In the genomic region with DNA sequence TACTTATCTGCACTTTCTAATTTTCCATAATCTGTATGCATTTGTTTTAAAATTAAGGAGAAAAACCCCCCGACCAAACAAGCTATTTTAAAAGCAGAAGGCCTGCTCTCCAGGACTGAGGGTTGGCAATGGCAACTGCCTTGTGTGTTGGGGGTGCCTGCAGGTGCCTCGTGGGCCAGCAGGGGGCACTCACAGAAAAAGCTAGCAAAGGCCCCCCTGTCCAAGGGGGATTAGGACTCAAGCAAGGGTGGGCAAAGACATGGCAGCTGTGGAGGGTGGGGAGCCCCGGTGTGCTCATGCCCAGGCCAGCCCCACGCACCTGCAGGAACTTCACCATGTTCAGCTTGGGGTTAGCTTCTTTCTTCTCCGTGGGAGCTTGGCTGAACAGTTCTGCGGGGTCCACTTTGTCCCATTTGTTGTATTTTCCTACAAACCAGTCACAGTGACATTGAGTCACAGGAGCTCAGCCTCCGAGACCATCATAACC, we compare ENCODE assay signal across 8 cellular contexts. TPM values are rescaled to one million over a fixed set of nuclear protein-coding genes. Genes with fewer than 3 reads are reported as not detected.
A peak's percentile ranks its signal among the peaks of the same experiment; 100 is the strongest.
DNase-seq lines count a peak whose midpoint lies in the region; ATAC-seq, FAIRE-seq and TF ChIP-seq lines count a peak whose summit lies in the region.

No MANE protein-coding gene starts in this region.

- POLR2A ChIA-PET in AG04449 (lab: Yijun Ruan, JAX): no interaction called here
- POLR2A ChIA-PET in K562 (lab: Yijun Ruan, JAX): interaction anchor here (0.6 to 15.7 kb wide), 13 partner anchors 11 to 1124 kb away, joined by 3 to 382 read pairs (median 3); partner anchors contain the start of genes GNAZ, PPM1F and TOP3B

- peaks cover 14% of the 10 kb centered on the region for H3K9me1 ChIP-seq in K562 (ENCODE audit: control insufficient read depth, insufficient read depth, low read length)

- in situ Hi-C loops in K562 (cut with MboI): no loop called here

- FAIRE-seq in K562 (lab: Jason Lieb, UNC): peak; percentile 87

- H3K27me3 ChIP-seq in K562 (ENCODE audit: control insufficient read depth in 2 of 2, insufficient read depth in 2 of 2, low read length in 2 of 2): no peaks in the 10 kb centered on the region

- peaks cover 93% of the 10 kb centered on the region for H3K36me3 ChIP-seq in K562 (ENCODE audit: control insufficient read depth, insufficient read depth, low read length)

- no peaks in the 10 kb centered on the region for H3K9me3 ChIP-seq in K562 (replicated peaks; ENCODE audit: control insufficient read depth, insufficient read depth, low read depth, low read length)

- no peak overlapping the region for H2AFZ ChIP-seq in K562 (ENCODE audit: low read depth, low read length)

- no peak overlapping the region for H3K4me3 ChIP-seq in AG04449 (ENCODE audit: low read depth, low read length)
- no peak overlapping the region for H3K4me3 ChIP-seq in K562

- peaks cover 8% of the 10 kb centered on the region; the same call in 1 of the 3 replicates for H3K79me2 ChIP-seq in K562 (ENCODE audit: control insufficient read depth, insufficient read depth, low read length)

- WGBS in K562 (ENCODE audit: insufficient coverage, low coverage, missing lambda C conversion rate): 39% methylated on average over 7 of the region's 7 CpGs

- no peak for TF ChIP-seq EP300 in K562 (IDR thresholded peaks at IDR 0.05; ENCODE audit: low read length)

- peaks cover 57% of the 10 kb centered on the region for H4K20me1 ChIP-seq in K562 (replicated peaks; ENCODE audit: control insufficient read depth, insufficient read depth, low read length)

- peak in 1 of 2 experiments; percentile 88; a peak in 2 of 4 replicates for TF ChIP-seq RAD21 in K562 (CRISPR knock-in tag; conservative IDR thresholded peaks at IDR 0.05 in 1 of 2, IDR thresholded peaks at IDR 0.05 in 1 of 2)

- ATAC-seq in K562 (peak; percentile 86), left lobe of liver (peak; percentile 79)

- TF ChIP-seq CTCF in AG04449 (IDR thresholded peaks at IDR 0.05; ENCODE audit: insufficient read depth, low read length, missing control alignments) (peak; percentile 85), K562 (IDR thresholded peaks at IDR 0.05 in 2 of 3, conservative IDR thresholded peaks at IDR 0.05 in 1 of 3; ENCODE audit: insufficient read depth in 2 of 3, low read depth in 1 of 3, low read length in 3 of 3) (peak; percentile 97 to 100 (median 99))

- no TSS peak for BruUV-seq in K562 (replicated peaks; lab: Mats Ljungman, UMichigan)

- intact Hi-C loops in K562 (cut with micrococcal nuclease): no loop called here

- CTCF ChIA-PET in AG04449 (lab: Yijun Ruan, JAX) (interaction anchor here (0.7 to 4.9 kb wide), 15 partner anchors 9 to 257 kb away, joined by 3 to 67 read pairs (median 4); partner anchors contain the start of genes PPM1F and TOP3B), K562 (lab: Yijun Ruan, JAX; ENCODE audit: low intra/inter-chr PET ratio) (interaction anchor here (0.6 to 2.1 kb wide), 7 partner anchors 89 to 306 kb away, joined by 3 to 12 read pairs (median 4); no protein-coding TSS in a partner anchor)

- DNase-seq in AG04449 (ENCODE audit: low read depth, low spot score) (no peak), GM19240 (ENCODE audit: insufficient read length, low spot score) (peak; percentile 72), T-helper 2 cell (peak in 4 of 5 experiments; percentile 8 to 45 (median 36)), K562 (ENCODE audit: extremely low read depth in 1 of 4, low spot score in 3 of 4) (peak; percentile 91 to 100 (median 99)), left lobe of liver (ENCODE audit: low spot score) (no peak), HK-2 (ENCODE audit: unreplicated experiment) (no peak), amniotic stem cell (lab: John Stamatoyannopoulos, UW) (no peak)
- peak; percentile 5 to 37 (median 30) for DNase-seq in stimulated activated naive CD4-positive, alpha-beta T cell (lab: John Stamatoyannopoulos, UW)

- no peak for TF ChIP-seq POLR2A in K562 (conservative IDR thresholded peaks at IDR 0.05)

- peak overlapping the region in 1 of 2 experiments; percentile 3; a peak in 1 of 4 replicates for H3K9ac ChIP-seq in K562 (ENCODE audit: insufficient read depth in 1 of 2, low read depth in 2 of 2, low read length in 2 of 2)

- no peak overlapping the region for H3K4me2 ChIP-seq in K562 (ENCODE audit: insufficient read depth, low read length)

- peaks cover 0 to 19% of the 10 kb centered on the region in 2 experiments; a peak in 1 of 5 replicates for H3K4me1 ChIP-seq in K562 (replicated peaks in 1 of 2; ENCODE audit: control insufficient read depth in 2 of 2, insufficient read depth in 2 of 2, low read length in 2 of 2)

- no peak overlapping the region for H3K27ac ChIP-seq in K562 (ENCODE audit: extremely low read depth, low read depth, low read length)

TF ChIP-seq in K562, 482 proteins besides CTCF, POLR2A, EP300 and RAD21 (continues in another document):
- TF ChIP-seq POLR2AphosphoS2 (IDR thresholded peaks at IDR 0.05; ENCODE audit: low read length) (no peak; the same call in 1 of the 2 replicates), ZEB2 (IDR thresholded peaks at IDR 0.05) (peak; percentile 35; the same call in 1 of the 2 replicates), TFAM (CRISPR knock-in tag; conservative IDR thresholded peaks at IDR 0.05) (no peak), BRD4 (IDR thresholded peaks at IDR 0.05) (0 out of 2 replicates have a peak, but pooled peaks have one; percentile 54), FOXJ3 (CRISPR knock-in tag; IDR thresholded peaks at IDR 0.05) (no peak), RAD51 (IDR thresholded peaks at IDR 0.05; ENCODE audit: borderline replicate concordance, low read depth) (no peak), ATF4 (CRISPR knock-in tag; IDR thresholded peaks at IDR 0.05) (peak; percentile 56; the same call in 1 of the 2 replicates), NCOA2 (IDR thresholded peaks at IDR 0.05; ENCODE audit: partially characterized antibody in 2 of 2) (no peak), RBM39 (optimal IDR thresholded peaks at IDR 0.05; ENCODE audit: low read depth, low read length) (peak; percentile 34), RCOR1 (IDR thresholded peaks at IDR 0.05; ENCODE audit: borderline replicate concordance in 1 of 2, low read depth in 2 of 2, low read length in 2 of 2) (peak in 1 of 2 experiments; percentile 62; a peak in 1 of 4 replicates), PYGO2 (tag; IDR thresholded peaks at IDR 0.05) (no peak), ZNF143 (CRISPR knock-in tag; IDR thresholded peaks at IDR 0.05) (no peak)

RNA-seq across cellular contexts. Expression of gene TOP3B, which starts 10.3 kb away (rescaled TPM):
- total RNA-seq in K562 (2011; cell fraction: chromatin; rRNA removed; ENCODE audit: low replicate concordance): 654 and 1,271 TPM in 2 replicates
- 667 and 676 TPM in 2 replicates for total RNA-seq in K562 (2011; cell fraction: nucleolus; rRNA removed)
- total RNA-seq in K562 (2011; cell fraction: nucleoplasm; rRNA removed): 562 and 595 TPM in 2 replicates
- total RNA-seq in K562 (2014; rRNA removed) (168 and 209 TPM in 2 replicates), K562 (2014; rRNA removed; fragmentation: Illumina TruSeq; extraction: Trizol) (70.7 and 93.0 TPM in 2 replicates), K562 (2015; rRNA removed; fragmentation: Illumina TruSeq; extraction: Trizol) (132 and 135 TPM in 2 replicates), K562 (2021) (182 and 188 TPM in 2 replicates), left lobe of liver (24.0 TPM)
- polyA plus RNA-seq in K562 (2011; rRNA removed) (77.5 and 115 TPM in 2 replicates), K562 (2014; fragmentation: Illumina TruSeq; extraction: Trizol) (112 and 123 TPM in 2 replicates), K562 (2014; fragmentation: Nextera tagmentation; extraction: Ambion mirVana) (10 to 100 TPM in 1 of 2 experiments, 1 to 10 TPM in 1; 3.0 to 11.5 TPM), K562 (2014; rRNA removed) (153 and 161 TPM in 2 replicates)
- polyA plus RNA-seq in K562 (2011; cell fraction: cytosol; rRNA removed): 70.1 and 77.8 TPM in 2 replicates
- 984 and 1,286 TPM in 2 replicates for polyA plus RNA-seq in K562 (2011; cell fraction: nucleus; rRNA removed)
- polyA plus RNA-seq in K562 (2012): 96.9 and 122 TPM in 2 replicates
- 98.9 and 108 TPM in 2 replicates for polyA minus RNA-seq in K562 (2011; rRNA and poly(A)+ RNA removed)
- 76.3 and 79.3 TPM in 2 replicates for polyA minus RNA-seq in K562 (2011; cell fraction: cytosol; rRNA and poly(A)+ RNA removed)
- polyA minus RNA-seq in K562 (2011; cell fraction: nucleus; rRNA and poly(A)+ RNA removed): 248 and 295 TPM in 2 replicates

RNA-seq across cellular contexts. Expression of gene PPM1F, which starts 19.7 kb away (rescaled TPM):
- total RNA-seq in K562 (2011; cell fraction: chromatin; rRNA removed; ENCODE audit: low replicate concordance): 103 and 226 TPM in 2 replicates
- total RNA-seq in K562 (2011; cell fraction: nucleolus; rRNA removed): 122 and 135 TPM in 2 replicates
- total RNA-seq in K562 (2011; cell fraction: nucleoplasm; rRNA removed): 120 and 153 TPM in 2 replicates
- total RNA-seq in K562 (2014; rRNA removed) (132 and 153 TPM in 2 replicates), K562 (2014; rRNA removed; fragmentation: Illumina TruSeq; extraction: Trizol) (33.1 and 36.9 TPM in 2 replicates), K562 (2015; rRNA removed; fragmentation: Illumina TruSeq; extraction: Trizol) (74.6 and 75.0 TPM in 2 replicates), K562 (2021) (157 and 159 TPM in 2 replicates), left lobe of liver (8.4 TPM)
- polyA plus RNA-seq in K562 (2011; rRNA removed) (64.0 and 73.1 TPM in 2 replicates), K562 (2014; fragmentation: Illumina TruSeq; extraction: Trizol) (53.8 and 92.1 TPM in 2 replicates), K562 (2014; fragmentation: Nextera tagmentation; extraction: Ambion mirVana) (1 to 10 TPM; 2.1 to 4.5 TPM), K562 (2014; rRNA removed) (110 and 121 TPM in 2 replicates)
- polyA plus RNA-seq in K562 (2011; cell fraction: cytosol; rRNA removed): 74.8 and 124 TPM in 2 replicates
- 187 and 284 TPM in 2 replicates for polyA plus RNA-seq in K562 (2011; cell fraction: nucleus; rRNA removed)
- 81.6 and 118 TPM in 2 replicates for polyA plus RNA-seq in K562 (2012)
- polyA minus RNA-seq in K562 (2011; rRNA and poly(A)+ RNA removed): 29.5 and 43.3 TPM in 2 replicates
- 53.3 and 68.1 TPM in 2 replicates for polyA minus RNA-seq in K562 (2011; cell fraction: cytosol; rRNA and poly(A)+ RNA removed)
- polyA minus RNA-seq in K562 (2011; cell fraction: nucleus; rRNA and poly(A)+ RNA removed): 34.9 and 45.5 TPM in 2 replicates

Comparison
In these comparisons a context has a peak if more than half of its experiments do, and no peak if none do; other contexts are left out.
1. DNase-seq: peak in GM19240 (single experiment), T-helper 2 cell (4 of 5), K562 (4 of 4) and stimulated activated naive CD4-positive, alpha-beta T cell (6 of 6); none in AG04449 (single experiment), left lobe of liver (single experiment), HK-2 (single experiment) and amniotic stem cell (single experiment).